ENCODE assay signal across 20 cellular contexts in the genomic region with DNA sequence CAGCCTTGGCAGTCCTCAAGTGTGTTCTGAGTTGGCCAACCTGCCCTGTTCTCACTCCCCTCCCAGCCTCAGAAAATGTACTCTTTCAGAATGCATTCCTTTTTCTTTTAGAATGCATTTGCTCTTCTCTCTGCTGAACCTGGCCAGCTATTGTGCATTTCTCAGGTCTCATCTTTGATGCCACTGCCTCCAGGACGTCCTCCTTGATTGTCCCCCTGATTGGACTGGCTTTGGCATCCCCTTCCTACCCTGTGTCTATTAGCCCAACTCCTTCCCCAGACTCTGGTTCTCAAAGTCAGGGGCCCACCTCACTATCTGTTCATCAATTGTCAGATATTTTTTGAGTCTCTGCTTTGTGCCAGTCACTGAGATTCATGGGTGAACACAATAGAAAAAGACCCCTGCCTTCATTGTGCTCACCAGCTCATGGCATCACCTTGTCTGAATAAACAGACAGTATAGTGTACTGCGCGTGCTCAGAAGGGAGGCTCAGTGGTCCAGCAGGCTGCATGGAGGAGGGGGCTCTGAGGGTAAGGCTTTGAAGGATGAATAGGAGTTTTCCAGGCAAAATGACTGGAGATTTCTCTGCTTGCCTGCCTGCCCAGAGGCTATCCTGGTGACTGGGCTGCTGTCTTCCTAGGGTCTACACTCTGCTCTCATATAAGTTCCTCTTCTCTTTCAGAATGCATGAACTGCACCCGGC.
"Had no signal": no experiment of that assay in that cellular context is flagged by ENCODE, and none has a peak within 500 bp of the region (broad histone marks: within the 10 kb centered on the region; RNA-seq: fewer than 3 reads in every experiment).

No MANE protein-coding gene starts in this region.

- H3K27ac Mint-ChIP-seq: effector memory CD8-positive, alpha-beta T cell; naive thymus-derived CD8-positive, alpha-beta T cell; stimulated activated effector memory CD8-positive, alpha-beta T cell treated with anti-CD3 and anti-CD28 coated beads, Interleukin-12 subunit alpha, Interleukin-12 subunit beta, amount 100 ng/mL, for 72 hours had no signal

- H3K4me3 Mint-ChIP-seq: effector memory CD8-positive, alpha-beta T cell; naive thymus-derived CD8-positive, alpha-beta T cell; neural crest cell; stimulated activated effector memory CD8-positive, alpha-beta T cell treated with anti-CD3 and anti-CD28 coated beads, Interleukin-12 subunit alpha, Interleukin-12 subunit beta, amount 100 ng/mL, for 72 hours had no signal

- H3K4me1 Mint-ChIP-seq: naive thymus-derived CD8-positive, alpha-beta T cell; stimulated activated effector memory CD8-positive, alpha-beta T cell treated with anti-CD3 and anti-CD28 coated beads, Interleukin-12 subunit alpha, Interleukin-12 subunit beta, amount 100 ng/mL, for 72 hours had no signal

- H3K4me1 ChIP-seq: colonic mucosa, lower lobe of right lung, psoas muscle, sigmoid colon had no signal

- H3K9me3 ChIP-seq: colonic mucosa, lower lobe of right lung, psoas muscle, sigmoid colon, thoracic aorta, tibial nerve, upper lobe of left lung had no signal

- ATAC-seq: effector memory CD8-positive, alpha-beta T cell; left ventricle myocardium superior; lower lobe of right lung; naive thymus-derived CD8-positive, alpha-beta T cell; psoas muscle; right cardiac atrium; stimulated activated effector memory CD8-positive, alpha-beta T cell treated with anti-CD3 and anti-CD28 coated beads, Interleukin-12 subunit alpha, Interleukin-12 subunit beta, amount 100 ng/mL, for 72 hours had no signal

- H3K9me3 Mint-ChIP-seq: effector memory CD8-positive, alpha-beta T cell; naive thymus-derived CD8-positive, alpha-beta T cell; neural crest cell; stimulated activated effector memory CD8-positive, alpha-beta T cell treated with anti-CD3 and anti-CD28 coated beads, Interleukin-12 subunit alpha, Interleukin-12 subunit beta, amount 100 ng/mL, for 72 hours had no signal

- H3K36me3 Mint-ChIP-seq: naive thymus-derived CD8-positive, alpha-beta T cell; stimulated activated effector memory CD8-positive, alpha-beta T cell treated with anti-CD3 and anti-CD28 coated beads, Interleukin-12 subunit alpha, Interleukin-12 subunit beta, amount 100 ng/mL, for 72 hours had no signal

- H3K27ac ChIP-seq: colonic mucosa, lower lobe of right lung, psoas muscle, sigmoid colon, thoracic aorta, tibial nerve, upper lobe of left lung had no signal

- DNase-seq: colonic mucosa; dermis blood vessel endothelial cell; effector memory CD8-positive, alpha-beta T cell; erythroblast; head of caudate nucleus; left ventricle myocardium superior; lower lobe of right lung; naive thymus-derived CD8-positive, alpha-beta T cell; nucleus accumbens; psoas muscle; sigmoid colon; stimulated activated CD4-positive, alpha-beta T cell treated with anti-CD3 and anti-CD28 coated beads, Interleukin-2, amount 100 ng/mL, for 24 hours; stimulated activated CD4-positive, alpha-beta T cell treated with anti-CD3 and anti-CD28 coated beads, Interleukin-4, amount 100 ng/mL, for 24 hours; stimulated activated naive CD4-positive, alpha-beta T cell treated with Interleukin-2 at 50 U/mL for 16 hours; upper lobe of left lung had no signal

- H3K27me3 ChIP-seq: colonic mucosa, tibial nerve, upper lobe of left lung had no signal

- H3K36me3 ChIP-seq: colonic mucosa, lower lobe of right lung, sigmoid colon, thoracic aorta, tibial nerve, upper lobe of left lung had no signal

- H3K4me3 ChIP-seq: colonic mucosa, lower lobe of right lung, psoas muscle, sigmoid colon, thoracic aorta, tibial nerve, upper lobe of left lung had no signal
